Comparison of ENCODE assay signal across 16 cellular contexts in the genomic region with DNA sequence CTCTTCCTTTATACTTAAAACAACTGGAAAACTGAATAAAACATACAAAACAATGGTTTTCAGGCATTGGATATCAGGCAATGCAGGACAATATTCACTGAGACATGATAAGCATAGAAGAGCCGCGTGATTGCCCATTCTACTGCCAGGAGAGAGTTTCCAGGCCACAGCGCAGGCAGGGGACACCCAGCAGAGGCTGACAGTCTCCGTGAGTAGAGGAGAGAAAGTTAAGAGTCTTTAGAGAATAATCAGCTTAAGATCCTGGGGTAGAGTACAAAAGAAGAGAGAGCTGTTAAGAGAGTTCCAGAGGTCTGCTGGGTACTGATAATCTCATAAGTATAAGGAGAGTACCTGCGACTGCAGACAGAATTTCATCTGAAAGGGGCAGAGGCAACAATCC. TPM values are rescaled to one million over a fixed set of nuclear protein-coding genes. Genes with fewer than 3 reads are reported as not detected.
DNase-seq lines count a peak whose midpoint lies in the region; ATAC-seq and TF ChIP-seq lines count a peak whose summit lies in the region.
"Had no signal": no experiment of that assay in that cellular context is flagged by ENCODE, and none has a peak within 500 bp of the region (broad histone marks: within the 10 kb centered on the region; RNA-seq: fewer than 3 reads in every experiment).

No MANE protein-coding gene starts in this region.

- H3K27ac ChIP-seq in mesendoderm (ENCODE audit: low read depth, low read length) (no peak overlapping the region), thyroid gland (no peak overlapping the region)
- H3K27ac ChIP-seq: BLaER1 treated with 17β-estradiol and CSF1 and Interleukin-3, amounts not matched to agents 10 nM and 100 nM had no signal

- DNase-seq in Right ventricle myocardium superior = no peak
- no peak for DNase-seq in Right ventricle myocardium inferior (ENCODE audit: missing footprints)
- DNase-seq in OCI-M1 (lab: John Stamatoyannopoulos, UW) = peak; percentile 23
- peak; percentile 47 for DNase-seq in mesendoderm
- DNase-seq in thyroid gland = peak; percentile 18 to 27
- DNase-seq in activated CD8-positive, alpha-beta T cell treated with anti-CD3 and anti-CD28 coated beads for 36 hours = no peak
- DNase-seq in cerebellum (ENCODE audit: low spot score) = no peak
- DNase-seq: 8988T; AML-193; CD4-positive, CD25-positive, alpha-beta regulatory T cell; DMS79 treated with DMSO at 0.1 percent for 48 hours; EL; GOT3; H9 had no signal

- no peak overlapping the region for H4K5ac ChIP-seq in mesendoderm (ENCODE audit: low read length)

- CTCF ChIA-PET in activated CD8-positive, alpha-beta T cell treated with anti-CD3 and anti-CD28 coated beads for 36 hours (lab: Charles Lee) = interaction anchor here (2.1 kb wide), 1 partner anchor 20 kb away, joined by 5 read pairs; no protein-coding TSS in a partner anchor

- no peak overlapping the region for H3K4ac ChIP-seq in mesendoderm (ENCODE audit: low read depth, low read length)

- no peaks in the 10 kb centered on the region for H3K9me3 ChIP-seq in thyroid gland

- no CpG with 5 or more reads among the region's 5 CpGs for WGBS in mesendoderm (ENCODE audit: extremely low coverage, insufficient coverage, low lambda C conversion rate)
- 67 to 75% methylated on average over 5 of the region's 5 CpGs for WGBS in thyroid gland, 2 donors

- H3K9me3 Mint-ChIP-seq in activated CD8-positive, alpha-beta T cell treated with anti-CD3 and anti-CD28 coated beads for 36 hours = no peaks in the 10 kb centered on the region

- ATAC-seq in Right ventricle myocardium superior (ENCODE audit: poor library complexity) = peak; percentile 29
- ATAC-seq in Right ventricle myocardium inferior = no peak
- ATAC-seq in activated CD8-positive, alpha-beta T cell treated with anti-CD3 and anti-CD28 coated beads for 36 hours = no peak
- ATAC-seq in HG03039 (IDR thresholded peaks at IDR 0.05; ENCODE audit: unreplicated experiment) = no peak

- H3K36me3 ChIP-seq in mesendoderm (ENCODE audit: control insufficient read depth, insufficient read depth, low read length) (no peaks in the 10 kb centered on the region), thyroid gland (no peaks in the 10 kb centered on the region)
- H3K36me3 ChIP-seq: BLaER1 treated with 17β-estradiol and CSF1 and Interleukin-3, amounts not matched to agents 10 nM and 100 nM had no signal

- no peak for TF ChIP-seq CTCF in thyroid gland (IDR thresholded peaks at IDR 0.05)
- TF ChIP-seq CTCF in activated CD8-positive, alpha-beta T cell treated with anti-CD3 and anti-CD28 coated beads for 36 hours (IDR thresholded peaks at IDR 0.05) = no peak

- intact Hi-C loops in Right ventricle myocardium superior (cut with DNase I) = no loop called here
- intact Hi-C loops in Right ventricle myocardium inferior (cut with DNase I) = no loop called here
- intact Hi-C loops in thyroid gland (cut with DNase I) = no loop called here
- intact Hi-C loops in activated CD8-positive, alpha-beta T cell treated with anti-CD3 and anti-CD28 coated beads for 36 hours (cut with micrococcal nuclease) = no loop called here

- H3K4me1 ChIP-seq in mesendoderm (ENCODE audit: control insufficient read depth, low read depth, low read length) (no peaks in the 10 kb centered on the region), thyroid gland (no peaks in the 10 kb centered on the region)
- H3K4me1 ChIP-seq: BLaER1 treated with 17β-estradiol and CSF1 and Interleukin-3, amounts not matched to agents 10 nM and 100 nM had no signal

- H3K4me1 Mint-ChIP-seq in activated CD8-positive, alpha-beta T cell treated with anti-CD3 and anti-CD28 coated beads for 36 hours (ENCODE audit: low read depth) = no peaks in the 10 kb centered on the region
- H3K4me1 Mint-ChIP-seq: CD4-positive, CD25-positive, alpha-beta regulatory T cell had no signal

- H3K23ac ChIP-seq in mesendoderm (ENCODE audit: low read length) = no peak overlapping the region

- H2BK5ac ChIP-seq in mesendoderm (ENCODE audit: low read length) = no peak overlapping the region

- no peak overlapping the region for H3K4me3 Mint-ChIP-seq in activated CD8-positive, alpha-beta T cell treated with anti-CD3 and anti-CD28 coated beads for 36 hours
- H3K4me3 Mint-ChIP-seq: CD4-positive, CD25-positive, alpha-beta regulatory T cell; H9 had no signal

- H3K4me2 ChIP-seq in mesendoderm (ENCODE audit: low read length) = no peak overlapping the region
- H3K4me2 ChIP-seq: BLaER1 treated with 17β-estradiol and CSF1 and Interleukin-3, amounts not matched to agents 10 nM and 100 nM had no signal

- H3K4me3 ChIP-seq in mesendoderm (ENCODE audit: low read length) (no peak overlapping the region), thyroid gland (replicated peaks in 1 of 3) (no peak overlapping the region)
- H3K4me3 ChIP-seq: BLaER1 treated with 17β-estradiol and CSF1 and Interleukin-3, amounts not matched to agents 10 nM and 100 nM had no signal

- no peak overlapping the region for H4K8ac ChIP-seq in mesendoderm (ENCODE audit: low read depth, low read length)

- H2AK5ac ChIP-seq in mesendoderm (ENCODE audit: low read length) = no peak overlapping the region

- H3K9ac ChIP-seq in mesendoderm (ENCODE audit: low read length) = no peak overlapping the region
- H3K9ac ChIP-seq: BLaER1 treated with 17β-estradiol and CSF1 and Interleukin-3, amounts not matched to agents 10 nM and 100 nM had no signal

- H3K79me1 ChIP-seq in mesendoderm (ENCODE audit: low read length) = no peaks in the 10 kb centered on the region

- no peak overlapping the region for H3K56ac ChIP-seq in mesendoderm (ENCODE audit: low read length)

- H3K27ac Mint-ChIP-seq in activated CD8-positive, alpha-beta T cell treated with anti-CD3 and anti-CD28 coated beads for 36 hours = no peak overlapping the region
- H3K27ac Mint-ChIP-seq: CD4-positive, CD25-positive, alpha-beta regulatory T cell had no signal

- POLR2A ChIA-PET in activated CD8-positive, alpha-beta T cell treated with anti-CD3 and anti-CD28 coated beads for 36 hours (lab: Charles Lee) = no interaction called here

- no peaks in the 10 kb centered on the region for H3K36me3 Mint-ChIP-seq in activated CD8-positive, alpha-beta T cell treated with anti-CD3 and anti-CD28 coated beads for 36 hours (ENCODE audit: low read depth)
- H3K36me3 Mint-ChIP-seq: CD4-positive, CD25-positive, alpha-beta regulatory T cell had no signal

- no peak overlapping the region for H3K18ac ChIP-seq in mesendoderm (ENCODE audit: low read length)

- no peak for TF ChIP-seq POLR2A in thyroid gland (IDR thresholded peaks at IDR 0.05)

- H2BK15ac ChIP-seq in mesendoderm (replicated peaks; ENCODE audit: low read depth) = no peak overlapping the region

- no peaks in the 10 kb centered on the region for H3K27me3 ChIP-seq in mesendoderm (ENCODE audit: insufficient read depth, low read length, poor library complexity)
- no peaks in the 10 kb centered on the region for H3K27me3 ChIP-seq in thyroid gland
- H3K27me3 ChIP-seq: BLaER1 treated with 17β-estradiol and CSF1 and Interleukin-3, amounts not matched to agents 10 nM and 100 nM had no signal

- no peaks in the 10 kb centered on the region for H3K79me2 ChIP-seq in mesendoderm (ENCODE audit: control insufficient read depth, insufficient read depth, low read length)

- H3K27me3 Mint-ChIP-seq in activated CD8-positive, alpha-beta T cell treated with anti-CD3 and anti-CD28 coated beads for 36 hours = peaks cover 2% of the 10 kb centered on the region

- no peak overlapping the region for H2BK120ac ChIP-seq in mesendoderm (ENCODE audit: low read depth, low read length)

RNA-seq across cellular contexts. Expression of a gene that starts 18.4 kb away (rescaled TPM):
- total RNA-seq in Right ventricle myocardium superior (2.5 TPM), Right ventricle myocardium inferior (2.2 TPM), thyroid gland (10 to 100 TPM; 25.4 to 42.3 (median 31.7) TPM), cerebellum (28.4 TPM)
- 10.0 TPM for polyA plus RNA-seq in mesendoderm (2013, experiment 1 of 2)
- polyA plus RNA-seq in mesendoderm (2013, experiment 2 of 2) = 9.4 TPM
- total RNA-seq in activated CD8-positive, alpha-beta T cell treated with anti-CD3 and anti-CD28 coated beads for 36 hours = under 1 TPM; 0.05 to 0.22 TPM
- total RNA-seq: CD4-positive, CD25-positive, alpha-beta regulatory T cell had no signal
- polyA plus RNA-seq: CD4-positive, CD25-positive, alpha-beta regulatory T cell had no signal

Comparison
In these comparisons a context has a peak if more than half of its experiments do, and no peak if none do; other contexts are left out.
1. DNase-seq: peak in OCI-M1 (single experiment), mesendoderm (single experiment) and thyroid gland (2 of 2); none in Right ventricle myocardium superior (single experiment), Right ventricle myocardium inferior (single experiment), activated CD8-positive, alpha-beta T cell treated with anti-CD3 and anti-CD28 coated beads for 36 hours (single experiment) and cerebellum (single experiment).